8 cellular contexts compared by ENCODE assay signal in genomic region chrX:125205918-125206665, GRCh38.
A peak's percentile ranks its signal among the peaks of the same experiment; 100 is the strongest.
DNase-seq lines count a peak whose midpoint lies in the region; ATAC-seq and TF ChIP-seq lines count a peak whose summit lies in the region.

No MANE protein-coding gene starts in this region.

- no peak for TF ChIP-seq CTCF in activated CD8-positive, alpha-beta T cell treated with anti-CD3 and anti-CD28 coated beads for 36 hours (IDR thresholded peaks at IDR 0.05)

- H3K36me3 Mint-ChIP-seq in activated CD4-positive, alpha-beta T cell treated with anti-CD3 and anti-CD28 coated beads for 36 hours (ENCODE audit: low read depth) = no peaks in the 10 kb centered on the region
- H3K36me3 Mint-ChIP-seq in activated CD8-positive, alpha-beta T cell treated with anti-CD3 and anti-CD28 coated beads for 36 hours (ENCODE audit: low read depth) = no peaks in the 10 kb centered on the region

- POLR2A ChIA-PET in activated CD4-positive, alpha-beta T cell treated with anti-CD3 and anti-CD28 coated beads for 36 hours (lab: Charles Lee) = interaction anchor here (0.6 kb wide), 1 partner anchor 116 kb away, joined by 5 read pairs; no protein-coding TSS in a partner anchor
- POLR2A ChIA-PET in activated CD8-positive, alpha-beta T cell treated with anti-CD3 and anti-CD28 coated beads for 36 hours (lab: Charles Lee) = no interaction called here

- peaks cover 18% of the 10 kb centered on the region for H3K4me1 Mint-ChIP-seq in activated CD4-positive, alpha-beta T cell treated with anti-CD3 and anti-CD28 coated beads for 36 hours
- H3K4me1 Mint-ChIP-seq in activated CD8-positive, alpha-beta T cell treated with anti-CD3 and anti-CD28 coated beads for 36 hours (ENCODE audit: low read depth) = peaks cover 14% of the 10 kb centered on the region

- peak overlapping the region; percentile 78 for H3K4me3 ChIP-seq in iPS-20b (ENCODE audit: low read length)
- H3K4me3 ChIP-seq in subcutaneous abdominal adipose tissue (ENCODE audit: low read depth in 1 of 5, low read length in 5 of 5) = peak overlapping the region; percentile 61 to 77 (median 66)

- H3K27me3 ChIP-seq in iPS-20b (ENCODE audit: insufficient read depth, low read length) (peaks cover 29% of the 10 kb centered on the region), subcutaneous abdominal adipose tissue (ENCODE audit: control insufficient read depth in 5 of 5, insufficient read depth in 4 of 5, low read length in 5 of 5) (peaks cover 0 to 15% (median 6%) of the 10 kb centered on the region in 5 donors)

- H3K4me1 ChIP-seq in iPS-20b (ENCODE audit: insufficient read depth, low read length) = peaks cover 12% of the 10 kb centered on the region
- peaks cover 0 to 24% (median 9%) of the 10 kb centered on the region in 5 donors for H3K4me1 ChIP-seq in subcutaneous abdominal adipose tissue (ENCODE audit: control insufficient read depth in 5 of 5, insufficient read depth in 5 of 5, low read length in 5 of 5)

- ATAC-seq in activated CD4-positive, alpha-beta T cell treated with anti-CD3 and anti-CD28 coated beads for 36 hours = no peak
- ATAC-seq in activated CD8-positive, alpha-beta T cell treated with anti-CD3 and anti-CD28 coated beads for 36 hours = no peak
- no peak for ATAC-seq in GM21528 (IDR thresholded peaks at IDR 0.05; ENCODE audit: low FRiP score, unreplicated experiment)

- H3K27ac ChIP-seq in iPS-20b (ENCODE audit: low read length) (no peak overlapping the region), subcutaneous abdominal adipose tissue (ENCODE audit: low read depth, low read length) (peak overlapping the region; percentile 52)

- H3K36me3 ChIP-seq in iPS-20b (ENCODE audit: insufficient read depth, low read depth, low read length) (no peaks in the 10 kb centered on the region), subcutaneous abdominal adipose tissue (ENCODE audit: control insufficient read depth in 5 of 5, insufficient read depth in 5 of 5, low read length in 5 of 5) (no peaks in the 10 kb centered on the region)

- no peaks in the 10 kb centered on the region for H3K9me3 Mint-ChIP-seq in activated CD4-positive, alpha-beta T cell treated with anti-CD3 and anti-CD28 coated beads for 36 hours (ENCODE audit: low read depth)
- no peaks in the 10 kb centered on the region for H3K9me3 Mint-ChIP-seq in activated CD8-positive, alpha-beta T cell treated with anti-CD3 and anti-CD28 coated beads for 36 hours

- intact Hi-C loops in activated CD4-positive, alpha-beta T cell treated with anti-CD3 and anti-CD28 coated beads for 36 hours (cut with DNase I, micrococcal nuclease) = loop anchor here in 1 of 2 experiments (5.0 to 10.0 kb wide), 2 partner anchors 91 to 801 kb away; no protein-coding TSS in a partner anchor
- intact Hi-C loops in activated CD8-positive, alpha-beta T cell treated with anti-CD3 and anti-CD28 coated beads for 36 hours (cut with micrococcal nuclease) = no loop called here

- CTCF ChIA-PET in activated CD4-positive, alpha-beta T cell treated with anti-CD3 and anti-CD28 coated beads for 36 hours (lab: Charles Lee) = interaction anchor here (0.6 kb wide), 2 partner anchors 27 to 1359 kb away, joined by 3 to 4 read pairs; no protein-coding TSS in a partner anchor
- CTCF ChIA-PET in activated CD8-positive, alpha-beta T cell treated with anti-CD3 and anti-CD28 coated beads for 36 hours (lab: Charles Lee) = no interaction called here

- H3K9me3 ChIP-seq in iPS-20b (ENCODE audit: insufficient read depth, low read depth, low read length) (no peaks in the 10 kb centered on the region), subcutaneous abdominal adipose tissue (ENCODE audit: control insufficient read depth in 5 of 5, low read length in 5 of 5) (no peaks in the 10 kb centered on the region)

- peak overlapping the region; percentile 63; the same call in 1 of the 2 replicates for H3K9ac ChIP-seq in iPS-20b (ENCODE audit: low read depth, low read length)
- H3K9ac ChIP-seq in subcutaneous abdominal adipose tissue (ENCODE audit: low read length in 5 of 5) = peak overlapping the region in 2 of 5 donors; percentile 56 to 73

- H3K27ac Mint-ChIP-seq in activated CD4-positive, alpha-beta T cell treated with anti-CD3 and anti-CD28 coated beads for 36 hours = no peak overlapping the region
- no peak overlapping the region for H3K27ac Mint-ChIP-seq in activated CD8-positive, alpha-beta T cell treated with anti-CD3 and anti-CD28 coated beads for 36 hours

- peak; percentile 5 for DNase-seq in activated CD4-positive, alpha-beta T cell treated with anti-CD3 and anti-CD28 coated beads for 36 hours
- no peak for DNase-seq in activated CD4-positive, alpha-beta T cell treated with anti-CD3 and anti-CD28 coated beads, Interleukin-2, amount 50 U/mL, for 4 hours
- no peak for DNase-seq in activated CD8-positive, alpha-beta T cell treated with anti-CD3 and anti-CD28 coated beads for 36 hours
- DNase-seq in OCI-M2 (lab: John Stamatoyannopoulos, UW; ENCODE audit: unreplicated experiment) = no peak
- DNase-seq in NCI-H2171 (lab: John Stamatoyannopoulos, UW) = no peak

- peak overlapping the region; percentile 67 for H3K4me3 Mint-ChIP-seq in activated CD4-positive, alpha-beta T cell treated with anti-CD3 and anti-CD28 coated beads for 36 hours
- H3K4me3 Mint-ChIP-seq in activated CD8-positive, alpha-beta T cell treated with anti-CD3 and anti-CD28 coated beads for 36 hours = peak overlapping the region; percentile 71

- H3K27me3 Mint-ChIP-seq in activated CD4-positive, alpha-beta T cell treated with anti-CD3 and anti-CD28 coated beads for 36 hours = peaks cover 30% of the 10 kb centered on the region
- peaks cover 43% of the 10 kb centered on the region for H3K27me3 Mint-ChIP-seq in activated CD8-positive, alpha-beta T cell treated with anti-CD3 and anti-CD28 coated beads for 36 hours
